8 cellular contexts compared by ENCODE assay signal in the genomic region with DNA sequence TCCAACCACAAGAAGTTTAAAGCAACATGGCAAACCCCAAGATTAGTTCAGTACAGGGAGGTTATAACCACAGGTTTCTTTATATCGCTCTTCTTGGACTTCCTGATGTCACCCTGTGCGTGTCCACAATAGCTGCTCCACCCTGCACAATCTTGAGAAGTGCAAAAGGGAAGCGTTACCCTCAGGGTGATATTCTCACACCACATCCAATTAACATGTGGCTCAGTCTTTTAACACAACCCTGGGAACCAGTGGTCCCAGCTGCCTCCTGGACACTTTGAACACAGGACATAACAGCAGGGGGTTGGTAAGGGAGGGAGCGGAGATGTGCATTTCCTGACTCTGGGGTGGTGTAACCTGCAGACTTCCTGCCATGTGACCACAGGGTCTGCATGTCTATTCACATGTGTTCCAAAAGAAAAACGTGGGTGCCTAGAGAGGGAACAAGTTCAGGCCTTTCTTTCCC.
A peak's percentile ranks its signal among the peaks of the same experiment; 100 is the strongest.
DNase-seq lines count a peak whose midpoint lies in the region; ATAC-seq and TF ChIP-seq lines count a peak whose summit lies in the region.

No MANE protein-coding gene starts in this region.

- peak; percentile 86 to 99 for DNase-seq in NOMO-1 (lab: John Stamatoyannopoulos, UW; ENCODE audit: unreplicated experiment in 2 of 2)
- peak; percentile 53 for DNase-seq in activated T-helper 1 cell treated with anti-CD3 and anti-CD28 coated beads, Interleukin-12 subunit alpha, Interleukin-12 subunit beta, Interleukin-2, Interleukin-4 antibody, amounts not matched to agents 30 ng/mL and 10 ng/mL and 1 ng/mL, durations not matched to agents 14 hours and 24 hours and 36 hours (ENCODE audit: low spot score)
- DNase-seq in naive B cell, result peak; percentile 44
- no peak for DNase-seq in Karpas-422
- DNase-seq in MM.1S, result no peak
- no peak for DNase-seq in NCI-H446 (lab: John Stamatoyannopoulos, UW)

- TF ChIP-seq CTCF in MM.1S (IDR thresholded peaks at IDR 0.05; ENCODE audit: low read length), result no peak

- H4K20me1 ChIP-seq in Karpas-422 (ENCODE audit: insufficient read depth, low read depth, low read length) (no peaks in the 10 kb centered on the region), MM.1S (ENCODE audit: insufficient read depth, low read length) (no peaks in the 10 kb centered on the region)

- no peak overlapping the region for H3K4me3 ChIP-seq in Karpas-422 (ENCODE audit: low read length)
- H3K4me3 ChIP-seq in MM.1S (ENCODE audit: low read length), result no peak overlapping the region

- H3F3A ChIP-seq in MM.1S (ENCODE audit: insufficient read depth, low read length), result no peaks in the 10 kb centered on the region

- H3K27me3 ChIP-seq in Karpas-422 (ENCODE audit: low read length), result no peaks in the 10 kb centered on the region
- no peaks in the 10 kb centered on the region for H3K27me3 ChIP-seq in MM.1S (replicated peaks; ENCODE audit: insufficient read depth, low read length)

- peaks cover 9% of the 10 kb centered on the region for H3K36me3 Mint-ChIP-seq in activated T-helper 1 cell treated with anti-CD3 and anti-CD28 coated beads, Interleukin-12 subunit alpha, Interleukin-12 subunit beta, Interleukin-2, Interleukin-4 antibody, amounts not matched to agents 30 ng/mL and 10 ng/mL and 1 ng/mL, durations not matched to agents 14 hours and 24 hours and 36 hours (ENCODE audit: low read depth)
- peaks cover 8 to 41% of the 10 kb centered on the region in 2 donors for H3K36me3 Mint-ChIP-seq in naive B cell

- no peaks in the 10 kb centered on the region for H3K9me3 ChIP-seq in Karpas-422 (ENCODE audit: low read length)
- no peaks in the 10 kb centered on the region for H3K9me3 ChIP-seq in MM.1S (replicated peaks; ENCODE audit: insufficient read depth, low read length)

- H3K4me1 ChIP-seq in Karpas-422 (ENCODE audit: low read length) (no peaks in the 10 kb centered on the region), MM.1S (ENCODE audit: low read length) (peaks cover 5% of the 10 kb centered on the region)

- H3K9ac ChIP-seq in Karpas-422 (ENCODE audit: low read length) (no peak overlapping the region), MM.1S (ENCODE audit: low read length) (no peak overlapping the region)

- peak; percentile 94 for ATAC-seq in GM18499 (IDR thresholded peaks at IDR 0.05; ENCODE audit: insufficient read depth, unreplicated experiment)
- ATAC-seq in HG02571 (IDR thresholded peaks at IDR 0.05; ENCODE audit: unreplicated experiment), result peak; percentile 94
- ATAC-seq in naive B cell (ENCODE audit: low read depth in 2 of 2), result peak; percentile 92 to 95

- H3K27ac Mint-ChIP-seq in activated T-helper 1 cell treated with anti-CD3 and anti-CD28 coated beads, Interleukin-12 subunit alpha, Interleukin-12 subunit beta, Interleukin-2, Interleukin-4 antibody, amounts not matched to agents 30 ng/mL and 10 ng/mL and 1 ng/mL, durations not matched to agents 14 hours and 24 hours and 36 hours, result peak overlapping the region; percentile 90
- peak overlapping the region; percentile 81 to 96 (median 93) for H3K27ac Mint-ChIP-seq in naive B cell

- intact Hi-C loops in activated T-helper 1 cell treated with anti-CD3 and anti-CD28 coated beads, Interleukin-12 subunit alpha, Interleukin-12 subunit beta, Interleukin-2, Interleukin-4 antibody, amounts not matched to agents 30 ng/mL and 10 ng/mL and 1 ng/mL, durations not matched to agents 14 hours and 24 hours and 36 hours (cut with micrococcal nuclease), result loop anchor here (1.0 to 5.0 kb wide), 4 partner anchors 23 to 187 kb away; partner anchors contain the start of gene GSAP

- peak overlapping the region; percentile 81 for H3K4me3 Mint-ChIP-seq in activated T-helper 1 cell treated with anti-CD3 and anti-CD28 coated beads, Interleukin-12 subunit alpha, Interleukin-12 subunit beta, Interleukin-2, Interleukin-4 antibody, amounts not matched to agents 30 ng/mL and 10 ng/mL and 1 ng/mL, durations not matched to agents 14 hours and 24 hours and 36 hours
- H3K4me3 Mint-ChIP-seq in naive B cell, result peak overlapping the region; percentile 3 to 91 (median 87)

- H3K79me2 ChIP-seq in Karpas-422 (ENCODE audit: low read length), result no peaks in the 10 kb centered on the region
- no peaks in the 10 kb centered on the region for H3K79me2 ChIP-seq in MM.1S (ENCODE audit: low read length)

- H3K9me2 ChIP-seq in Karpas-422 (replicated peaks; ENCODE audit: insufficient read depth, low read length), result no peaks in the 10 kb centered on the region
- H3K9me2 ChIP-seq in MM.1S (replicated peaks; ENCODE audit: insufficient read depth, low read length), result no peaks in the 10 kb centered on the region

- H3K27me3 Mint-ChIP-seq in activated T-helper 1 cell treated with anti-CD3 and anti-CD28 coated beads, Interleukin-12 subunit alpha, Interleukin-12 subunit beta, Interleukin-2, Interleukin-4 antibody, amounts not matched to agents 30 ng/mL and 10 ng/mL and 1 ng/mL, durations not matched to agents 14 hours and 24 hours and 36 hours (ENCODE audit: insufficient read depth), result peaks cover 5% of the 10 kb centered on the region
- no peaks in the 10 kb centered on the region for H3K27me3 Mint-ChIP-seq in naive B cell

- H3K27ac ChIP-seq in Karpas-422 (ENCODE audit: low read length) (no peak overlapping the region), MM.1S (ENCODE audit: low read length) (no peak overlapping the region)

- no peaks in the 10 kb centered on the region for H3K9me3 Mint-ChIP-seq in activated T-helper 1 cell treated with anti-CD3 and anti-CD28 coated beads, Interleukin-12 subunit alpha, Interleukin-12 subunit beta, Interleukin-2, Interleukin-4 antibody, amounts not matched to agents 30 ng/mL and 10 ng/mL and 1 ng/mL, durations not matched to agents 14 hours and 24 hours and 36 hours
- H3K9me3 Mint-ChIP-seq in naive B cell, result no peaks in the 10 kb centered on the region

- peaks cover 58% of the 10 kb centered on the region for H3K4me1 Mint-ChIP-seq in activated T-helper 1 cell treated with anti-CD3 and anti-CD28 coated beads, Interleukin-12 subunit alpha, Interleukin-12 subunit beta, Interleukin-2, Interleukin-4 antibody, amounts not matched to agents 30 ng/mL and 10 ng/mL and 1 ng/mL, durations not matched to agents 14 hours and 24 hours and 36 hours (ENCODE audit: low read depth)
- H3K4me1 Mint-ChIP-seq in naive B cell, result peaks cover 20 to 42% (median 28%) of the 10 kb centered on the region in 3 donors

- H3K36me3 ChIP-seq in Karpas-422 (ENCODE audit: insufficient read depth, low read length) (no peaks in the 10 kb centered on the region), MM.1S (replicated peaks; ENCODE audit: insufficient read depth, low read length) (no peaks in the 10 kb centered on the region)

- H3K4me2 ChIP-seq in Karpas-422 (ENCODE audit: low read depth, low read length, poor library complexity, severe bottlenecking), result no peak overlapping the region
- H3K4me2 ChIP-seq in MM.1S (ENCODE audit: low read depth, low read length), result no peak overlapping the region

- H2AFZ ChIP-seq in Karpas-422 (ENCODE audit: low read length), result no peak overlapping the region
- no peak overlapping the region for H2AFZ ChIP-seq in MM.1S (ENCODE audit: low read length)

Comparison
In these comparisons a context has a peak if more than half of its experiments do, and no peak if none do; other contexts are left out.
1. DNase-seq: peak in NOMO-1 (2 of 2), activated T-helper 1 cell treated with anti-CD3 and anti-CD28 coated beads, Interleukin-12 subunit alpha, Interleukin-12 subunit beta, Interleukin-2, Interleukin-4 antibody, amounts not matched to agents 30 ng/mL and 10 ng/mL and 1 ng/mL, durations not matched to agents 14 hours and 24 hours and 36 hours (single experiment) and naive B cell (single experiment); none in Karpas-422 (single experiment), MM.1S (single experiment) and NCI-H446 (0 of 2).
2. Peak in every context shown above with its lines, with median percentiles within 50 percentile points of each other: ATAC-seq.